ENCODE assay signal across 12 cellular contexts in the genomic region with DNA sequence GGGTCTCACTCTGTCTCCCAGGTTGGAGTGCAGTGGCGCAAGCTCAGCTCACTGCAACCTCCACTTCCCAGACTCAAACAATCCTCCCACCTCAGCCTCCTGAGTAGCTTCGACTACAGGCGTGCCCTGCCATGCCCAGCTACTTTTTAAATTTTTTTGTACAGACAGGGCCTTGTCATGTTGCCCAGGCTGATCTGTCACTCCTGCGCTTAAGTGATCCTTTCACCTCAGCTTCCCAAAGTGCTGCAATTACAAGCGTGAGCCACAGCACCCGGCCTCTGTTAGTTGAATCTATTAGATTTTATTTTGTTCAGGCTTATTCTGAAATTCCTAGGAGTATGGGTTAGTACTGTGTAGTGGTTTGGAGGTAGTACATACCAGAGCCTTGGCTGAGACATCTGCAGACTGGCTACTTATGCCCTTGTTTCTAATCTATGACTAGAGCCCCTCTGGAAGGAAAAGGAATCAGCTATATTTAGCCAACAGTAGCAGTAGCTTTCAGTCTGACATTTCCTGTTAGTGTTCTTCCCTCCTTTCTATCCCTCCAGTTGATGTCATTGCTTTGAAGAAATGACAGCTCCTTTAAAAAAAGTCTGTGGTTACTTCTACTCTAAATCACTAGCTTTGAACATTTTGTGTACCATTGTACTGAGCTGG.
DNase-seq lines count a peak whose midpoint lies in the region; ATAC-seq and TF ChIP-seq lines count a peak whose summit lies in the region.
"Had no signal": no experiment of that assay in that cellular context is flagged by ENCODE, and none has a peak within 500 bp of the region (broad histone marks: within the 10 kb centered on the region; RNA-seq: fewer than 3 reads in every experiment).

No MANE protein-coding gene starts in this region.

- H3K36me3 ChIP-seq in cardiac muscle cell, result peaks cover 23% of the 10 kb centered on the region

- peaks cover 18% of the 10 kb centered on the region for H3K36me3 Mint-ChIP-seq in activated CD4-positive, alpha-beta T cell treated with anti-CD3 and anti-CD28 coated beads, Interleukin-2, amount 10 ng/mL, durations not matched to agents 7 days and 5 days (ENCODE audit: low read depth)
- H3K36me3 Mint-ChIP-seq in activated T-helper 17 cell treated with anti-CD3 and anti-CD28 coated beads, Interleukin-2, amount 50 U/mL, for 72 hours (ENCODE audit: low read depth), result peaks cover 65% of the 10 kb centered on the region

- no peak for DNase-seq in activated CD4-positive, alpha-beta T cell treated with anti-CD3 and anti-CD28 coated beads, Interleukin-2, amount 10 ng/mL, durations not matched to agents 7 days and 5 days
- no peak for DNase-seq in activated CD4-positive, alpha-beta T cell treated with anti-CD3 and anti-CD28 coated beads for 4 hours
- DNase-seq in cardiac muscle cell (ENCODE audit: low read depth in 1 of 2, low spot score in 1 of 2), result peak; percentile 72 to 78
- DNase-seq in pulmonary artery endothelial cell (ENCODE audit: low read depth, low spot score), result peak; percentile 19
- DNase-seq in NCI-H1417 (lab: John Stamatoyannopoulos, UW), result no peak
- DNase-seq: stimulated activated CD4-positive, alpha-beta T cell treated with anti-CD3 and anti-CD28 coated beads, Interleukin-2, amount 100 ng/mL, for 48 hours had no signal

- H3K4me3 Mint-ChIP-seq in activated CD4-positive, alpha-beta T cell treated with anti-CD3 and anti-CD28 coated beads, Interleukin-2, amount 10 ng/mL, durations not matched to agents 7 days and 5 days, result no peak overlapping the region
- H3K4me3 Mint-ChIP-seq in activated T-helper 17 cell treated with anti-CD3 and anti-CD28 coated beads, Interleukin-2, amount 50 U/mL, for 72 hours, result no peak overlapping the region
- H3K4me3 Mint-ChIP-seq: GM23338, neural progenitor cell had no signal

- peak overlapping the region; percentile 52 for H3K27ac Mint-ChIP-seq in activated CD4-positive, alpha-beta T cell treated with anti-CD3 and anti-CD28 coated beads, Interleukin-2, amount 10 ng/mL, durations not matched to agents 7 days and 5 days
- peak overlapping the region; percentile 38 for H3K27ac Mint-ChIP-seq in activated T-helper 17 cell treated with anti-CD3 and anti-CD28 coated beads, Interleukin-2, amount 50 U/mL, for 72 hours
- H3K27ac Mint-ChIP-seq: GM23338, neural progenitor cell had no signal

- H3K27me3 ChIP-seq in cardiac muscle cell, result no peaks in the 10 kb centered on the region
- H3K27me3 ChIP-seq: neural progenitor cell had no signal

- peak overlapping the region; percentile 93 for H3K27ac ChIP-seq in cardiac muscle cell
- H3K27ac ChIP-seq: A549, neural progenitor cell had no signal

- no peaks in the 10 kb centered on the region for H3K27me3 Mint-ChIP-seq in activated CD4-positive, alpha-beta T cell treated with anti-CD3 and anti-CD28 coated beads, Interleukin-2, amount 10 ng/mL, durations not matched to agents 7 days and 5 days
- no peaks in the 10 kb centered on the region for H3K27me3 Mint-ChIP-seq in activated T-helper 17 cell treated with anti-CD3 and anti-CD28 coated beads, Interleukin-2, amount 50 U/mL, for 72 hours

- no peak overlapping the region for H3K4me3 ChIP-seq in cardiac muscle cell
- H3K4me3 ChIP-seq: A549, GM23338, neural progenitor cell had no signal

- no peak for ATAC-seq in activated T-helper 17 cell treated with anti-CD3 and anti-CD28 coated beads, Interleukin-2, amount 50 U/mL, for 72 hours (replicated peaks)
- ATAC-seq in GM21619 (IDR thresholded peaks at IDR 0.05; ENCODE audit: unreplicated experiment) (no peak), GM21515 (IDR thresholded peaks at IDR 0.05; ENCODE audit: unreplicated experiment) (no peak)
- ATAC-seq: A549, GM23338 had no signal

- H3K4me1 ChIP-seq in cardiac muscle cell (ENCODE audit: low read depth), result peaks cover 42% of the 10 kb centered on the region
- H3K4me1 ChIP-seq: A549, neural progenitor cell had no signal

- no peaks in the 10 kb centered on the region for H3K9me3 Mint-ChIP-seq in activated CD4-positive, alpha-beta T cell treated with anti-CD3 and anti-CD28 coated beads, Interleukin-2, amount 10 ng/mL, durations not matched to agents 7 days and 5 days
- no peaks in the 10 kb centered on the region for H3K9me3 Mint-ChIP-seq in activated T-helper 17 cell treated with anti-CD3 and anti-CD28 coated beads, Interleukin-2, amount 50 U/mL, for 72 hours
- H3K9me3 Mint-ChIP-seq: GM23338, neural progenitor cell had no signal

- no peak for TF ChIP-seq CTCF in cardiac muscle cell (IDR thresholded peaks at IDR 0.05; ENCODE audit: low read depth, low read length)

- POLR2A ChIA-PET in activated CD4-positive, alpha-beta T cell treated with anti-CD3 and anti-CD28 coated beads, Interleukin-2, amount 10 ng/mL, durations not matched to agents 7 days and 5 days (lab: Charles Lee), result no interaction called here

- CTCF ChIA-PET in activated CD4-positive, alpha-beta T cell treated with anti-CD3 and anti-CD28 coated beads, Interleukin-2, amount 10 ng/mL, durations not matched to agents 7 days and 5 days (lab: Charles Lee), result interaction anchor here (0.8 to 2.4 kb wide), 4 partner anchors 13 to 125 kb away, joined by 3 to 10 read pairs (median 4); no protein-coding TSS in a partner anchor

- H3K9me3 ChIP-seq in cardiac muscle cell (ENCODE audit: low read depth), result no peaks in the 10 kb centered on the region
- H3K9me3 ChIP-seq: A549 had no signal

- peaks cover 22% of the 10 kb centered on the region for H3K4me1 Mint-ChIP-seq in activated CD4-positive, alpha-beta T cell treated with anti-CD3 and anti-CD28 coated beads, Interleukin-2, amount 10 ng/mL, durations not matched to agents 7 days and 5 days
- peaks cover 4% of the 10 kb centered on the region for H3K4me1 Mint-ChIP-seq in activated T-helper 17 cell treated with anti-CD3 and anti-CD28 coated beads, Interleukin-2, amount 50 U/mL, for 72 hours
- H3K4me1 Mint-ChIP-seq: GM23338, neural progenitor cell had no signal

Comparison
In these comparisons a context has a peak if more than half of its experiments do, and no peak if none do; other contexts are left out.
1. DNase-seq: peak in cardiac muscle cell (2 of 2) and pulmonary artery endothelial cell (single experiment); none in activated CD4-positive, alpha-beta T cell treated with anti-CD3 and anti-CD28 coated beads, Interleukin-2, amount 10 ng/mL, durations not matched to agents 7 days and 5 days (single experiment), activated CD4-positive, alpha-beta T cell treated with anti-CD3 and anti-CD28 coated beads for 4 hours (0 of 2) and NCI-H1417 (0 of 3).